In the genomic region with DNA sequence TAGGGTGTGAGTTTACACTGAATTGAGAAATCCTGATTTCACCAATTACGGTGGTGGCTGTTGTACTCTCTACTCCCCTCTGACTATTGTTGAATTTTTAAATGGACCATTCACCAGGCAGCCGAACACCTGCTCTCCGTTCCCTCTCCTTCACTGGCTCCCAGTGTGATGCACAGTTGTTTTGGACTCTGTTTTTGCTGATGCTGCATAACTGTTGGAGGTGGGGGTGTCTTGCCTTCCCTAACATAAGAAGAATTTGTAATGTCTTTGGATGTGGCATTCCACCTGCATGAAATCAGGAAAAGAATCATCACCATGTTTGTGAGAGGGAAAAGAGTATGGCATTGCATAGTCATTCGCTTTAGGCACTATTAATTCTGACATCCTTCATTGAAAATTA, we compare ENCODE assay signal across 24 cellular contexts.
"Had no signal": no experiment of that assay in that cellular context is flagged by ENCODE, and none has a peak within 500 bp of the region (broad histone marks: within the 10 kb centered on the region; RNA-seq: fewer than 3 reads in every experiment).

No MANE protein-coding gene starts in this region.

- H3K9me3 Mint-ChIP-seq: activated CD4-positive, alpha-beta memory T cell treated with anti-CD3 and anti-CD28 coated beads, Interleukin-2, amount 10 ng/mL, durations not matched to agents 7 days and 5 days; activated CD4-positive, alpha-beta T cell treated with anti-CD3 and anti-CD28 coated beads, Interleukin-2, amount 10 ng/mL, durations not matched to agents 24 days and 14 days; activated naive CD4-positive, alpha-beta T cell treated with anti-CD3 and anti-CD28 coated beads for 36 hours; activated naive CD8-positive, alpha-beta T cell treated with anti-CD3 and anti-CD28 coated beads, Interleukin-2, amount 10 ng/mL, durations not matched to agents 7 days and 5 days; stimulated activated effector memory CD8-positive, alpha-beta T cell treated with anti-CD3 and anti-CD28 coated beads, Interleukin-12 subunit alpha, Interleukin-12 subunit beta, amount 100 ng/mL, for 72 hours; stimulated activated naive CD8-positive, alpha-beta T cell treated with anti-CD3 and anti-CD28 coated beads, Interleukin-15, amount 100 ng/mL, for 72 hours had no signal

- H3K36me3 ChIP-seq: heart right ventricle, pancreas, tibial artery had no signal

- DNase-seq: activated CD4-positive, alpha-beta memory T cell treated with anti-CD3 and anti-CD28 coated beads, Interleukin-2, amount 10 ng/mL, durations not matched to agents 7 days and 5 days; activated CD4-positive, alpha-beta T cell treated with anti-CD3 and anti-CD28 coated beads, Interleukin-2, amount 10 ng/mL, durations not matched to agents 24 days and 14 days; activated effector memory CD4-positive, alpha-beta T cell treated with Interleukin-2 at 50 U/mL for 16 hours; activated naive CD4-positive, alpha-beta T cell treated with anti-CD3 and anti-CD28 coated beads for 36 hours; activated naive CD8-positive, alpha-beta T cell treated with anti-CD3 and anti-CD28 coated beads, Interleukin-2, amount 10 ng/mL, durations not matched to agents 7 days and 5 days; activated T-cell treated with anti-CD3 and anti-CD28 coated beads, Interleukin-2, amount 50 U/mL, for 72 hours; amygdala; cerebellar nuclear complex; cortex of kidney; heart right ventricle; islet precursor cell; left cardiac atrium; pancreas; small intestine; stimulated activated CD4-positive, alpha-beta T cell treated with anti-CD3 and anti-CD28 coated beads, Interleukin-2, amount 100 ng/mL, for 24 hours; stimulated activated naive CD8-positive, alpha-beta T cell treated with anti-CD3 and anti-CD28 coated beads, Interleukin-15, amount 100 ng/mL, for 72 hours; tibial artery had no signal

- FAIRE-seq: endometrium, pancreas, small intestine had no signal

- H3K4me1 Mint-ChIP-seq: activated CD4-positive, alpha-beta memory T cell treated with anti-CD3 and anti-CD28 coated beads, Interleukin-2, amount 10 ng/mL, durations not matched to agents 7 days and 5 days; activated CD4-positive, alpha-beta T cell treated with anti-CD3 and anti-CD28 coated beads, Interleukin-2, amount 10 ng/mL, durations not matched to agents 24 days and 14 days; activated naive CD8-positive, alpha-beta T cell treated with anti-CD3 and anti-CD28 coated beads, Interleukin-2, amount 10 ng/mL, durations not matched to agents 7 days and 5 days; stimulated activated naive CD8-positive, alpha-beta T cell treated with anti-CD3 and anti-CD28 coated beads, Interleukin-15, amount 100 ng/mL, for 72 hours had no signal

- H3K4me1 ChIP-seq: heart right ventricle, pancreas, tibial artery had no signal

- ATAC-seq: activated CD4-positive, CD25-positive, alpha-beta regulatory T cell treated with anti-CD3 and anti-CD28 coated beads, Interleukin-2, amount 50 U/mL, for 24 hours; activated T-cell treated with anti-CD3 and anti-CD28 coated beads, Interleukin-2, amount 50 U/mL, for 72 hours; heart right ventricle; left cardiac atrium; natural killer cell treated with Interleukin-12 subunit alpha and Interleukin-12 subunit beta and Interleukin-15 and Interleukin-18, amount 100 ng/mL, for 72 hours; pancreas; sciatic nerve; stimulated activated effector memory CD8-positive, alpha-beta T cell treated with anti-CD3 and anti-CD28 coated beads, Interleukin-12 subunit alpha, Interleukin-12 subunit beta, amount 100 ng/mL, for 72 hours; stimulated activated naive CD8-positive, alpha-beta T cell treated with anti-CD3 and anti-CD28 coated beads, Interleukin-15, amount 100 ng/mL, for 72 hours had no signal

- H3K9me3 ChIP-seq: heart right ventricle, pancreas, tibial artery had no signal

- H3K4me3 ChIP-seq: heart right ventricle, pancreas, tibial artery had no signal

- H3K27ac ChIP-seq: heart right ventricle, pancreas, tibial artery, VCaP had no signal

- H3K27ac Mint-ChIP-seq: activated CD4-positive, alpha-beta memory T cell treated with anti-CD3 and anti-CD28 coated beads, Interleukin-2, amount 10 ng/mL, durations not matched to agents 7 days and 5 days; activated CD4-positive, alpha-beta T cell treated with anti-CD3 and anti-CD28 coated beads, Interleukin-2, amount 10 ng/mL, durations not matched to agents 24 days and 14 days; activated naive CD4-positive, alpha-beta T cell treated with anti-CD3 and anti-CD28 coated beads for 36 hours; activated naive CD8-positive, alpha-beta T cell treated with anti-CD3 and anti-CD28 coated beads, Interleukin-2, amount 10 ng/mL, durations not matched to agents 7 days and 5 days; activated T-cell treated with anti-CD3 and anti-CD28 coated beads, Interleukin-2, amount 50 U/mL, for 72 hours; memory B cell; natural killer cell treated with Interleukin-12 subunit alpha and Interleukin-12 subunit beta and Interleukin-15 and Interleukin-18, amount 100 ng/mL, for 72 hours; stimulated activated effector memory CD8-positive, alpha-beta T cell treated with anti-CD3 and anti-CD28 coated beads, Interleukin-12 subunit alpha, Interleukin-12 subunit beta, amount 100 ng/mL, for 72 hours; stimulated activated naive CD8-positive, alpha-beta T cell treated with anti-CD3 and anti-CD28 coated beads, Interleukin-15, amount 100 ng/mL, for 72 hours had no signal

- H3K27me3 ChIP-seq: pancreas, tibial artery had no signal

- H3K4me3 Mint-ChIP-seq: activated CD4-positive, alpha-beta memory T cell treated with anti-CD3 and anti-CD28 coated beads, Interleukin-2, amount 10 ng/mL, durations not matched to agents 7 days and 5 days; activated CD4-positive, alpha-beta T cell treated with anti-CD3 and anti-CD28 coated beads, Interleukin-2, amount 10 ng/mL, durations not matched to agents 24 days and 14 days; activated naive CD4-positive, alpha-beta T cell treated with anti-CD3 and anti-CD28 coated beads for 36 hours; activated naive CD8-positive, alpha-beta T cell treated with anti-CD3 and anti-CD28 coated beads, Interleukin-2, amount 10 ng/mL, durations not matched to agents 7 days and 5 days; activated T-cell treated with anti-CD3 and anti-CD28 coated beads, Interleukin-2, amount 50 U/mL, for 72 hours; memory B cell; natural killer cell treated with Interleukin-12 subunit alpha and Interleukin-12 subunit beta and Interleukin-15 and Interleukin-18, amount 100 ng/mL, for 72 hours; stimulated activated effector memory CD8-positive, alpha-beta T cell treated with anti-CD3 and anti-CD28 coated beads, Interleukin-12 subunit alpha, Interleukin-12 subunit beta, amount 100 ng/mL, for 72 hours; stimulated activated naive CD8-positive, alpha-beta T cell treated with anti-CD3 and anti-CD28 coated beads, Interleukin-15, amount 100 ng/mL, for 72 hours had no signal

- H3K36me3 Mint-ChIP-seq: activated naive CD8-positive, alpha-beta T cell treated with anti-CD3 and anti-CD28 coated beads, Interleukin-2, amount 10 ng/mL, durations not matched to agents 7 days and 5 days; memory B cell; stimulated activated effector memory CD8-positive, alpha-beta T cell treated with anti-CD3 and anti-CD28 coated beads, Interleukin-12 subunit alpha, Interleukin-12 subunit beta, amount 100 ng/mL, for 72 hours had no signal

- H3K27me3 Mint-ChIP-seq: memory B cell had no signal
